ENCODE assay signal across 11 cellular contexts in genomic region chr14:68741839-68742470, GRCh38. TPM values are rescaled to one million over a fixed set of nuclear protein-coding genes. Genes with fewer than 3 reads are reported as not detected.
DNase-seq lines count a peak whose midpoint lies in the region; ATAC-seq, FAIRE-seq and TF ChIP-seq lines count a peak whose summit lies in the region.
"Had no signal": no experiment of that assay in that cellular context is flagged by ENCODE, and none has a peak within 500 bp of the region (broad histone marks: within the 10 kb centered on the region; RNA-seq: fewer than 3 reads in every experiment).

No MANE protein-coding gene starts in this region.

- no peaks in the 10 kb centered on the region for H3K27me3 ChIP-seq in ovary

- TF ChIP-seq CTCF in ovary (IDR thresholded peaks at IDR 0.05): no peak

- no peak for FAIRE-seq in H54 (lab: Jason Lieb, UNC)
- FAIRE-seq: colon had no signal

- H3K27ac ChIP-seq in ovary: no peak overlapping the region
- H3K27ac ChIP-seq: VCaP had no signal

- peak; percentile 75 for ATAC-seq in HG03045 (IDR thresholded peaks at IDR 0.05; ENCODE audit: unreplicated experiment)

- no peaks in the 10 kb centered on the region for H3K36me3 ChIP-seq in ovary

- intact Hi-C loops in ovary (cut with DNase I): no loop called here

- H3K4me1 ChIP-seq in ovary (ENCODE audit: insufficient read depth): peaks cover 9% of the 10 kb centered on the region

- no peak for TF ChIP-seq EP300 in ovary (IDR thresholded peaks at IDR 0.05)

- peak; percentile 93 to 94 for DNase-seq in AML-193 (lab: John Stamatoyannopoulos, UW)
- DNase-seq in GM19238 (ENCODE audit: insufficient read length, low spot score): peak; percentile 63
- DNase-seq in SKM-1 treated with dmso at 0.1 percent for 144 hours (lab: John Stamatoyannopoulos, UW; ENCODE audit: unreplicated experiment): peak; percentile 62
- no peak for DNase-seq in GOT3 (lab: John Stamatoyannopoulos, UW)
- DNase-seq in ovary: no peak
- no peak for DNase-seq in H54 (ENCODE audit: insufficient read length, low spot score)
- DNase-seq in HT-29 (ENCODE audit: low spot score): no peak
- DNase-seq: mammary epithelial cell had no signal

- no peak overlapping the region for H3K4me3 ChIP-seq in ovary

- 96 to 98% (median 96%) methylated on average over 6 of the region's 6 CpGs for WGBS in ovary, 3 donors

- H3K9me3 ChIP-seq in ovary: no peaks in the 10 kb centered on the region

- TF ChIP-seq POLR2A in ovary (IDR thresholded peaks at IDR 0.05) (no peak), H54 (IDR thresholded peaks at IDR 0.05; ENCODE audit: low read depth, low read length) (no peak)

RNA-seq across cellular contexts. Expression of gene ZFP36L1, which starts 50.9 kb away (rescaled TPM):
- total RNA-seq in ovary: 1,000 to 10,000 TPM in 2 of 7 donors, 100 to 1,000 TPM in 5; 412 to 1,074 (median 693) TPM
- polyA plus RNA-seq in ovary: 100 to 1,000 TPM; 336 to 525 TPM
- 83.8 and 88.6 TPM in 2 replicates for total RNA-seq in HT-29 (2014; rRNA removed; shearing (Covaris generic))

Comparison
In these comparisons a context has a peak if more than half of its experiments do, and no peak if none do; other contexts are left out.
1. DNase-seq: peak in AML-193 (2 of 2), GM19238 (single experiment) and SKM-1 treated with dmso at 0.1 percent for 144 hours (single experiment); none in GOT3 (single experiment), ovary (0 of 5), H54 (single experiment) and HT-29 (single experiment).